In genomic region chr6:26205161-26205624, GRCh38 we compare ENCODE assay signal across 1 cellular context.
TF ChIP-seq lines count a peak whose summit lies in the region.

No MANE protein-coding gene starts in this region.

TF ChIP-seq in A549, 52 proteins besides CTCF, POLR2A, EP300 and RAD21 (continued from another document):
- TF ChIP-seq HES2 (IDR thresholded peaks at IDR 0.05) (no peak), HOXB13 (CRISPR knock-in tag; IDR thresholded peaks at IDR 0.05; ENCODE audit: low read depth) (no peak), HMGXB4 (CRISPR knock-in tag; IDR thresholded peaks at IDR 0.05; ENCODE audit: borderline replicate concordance) (peak; percentile 60; the same call in 1 of the 2 replicates), CBX2 (IDR thresholded peaks at IDR 0.05; ENCODE audit: borderline replicate concordance, low read depth) (no peak), SMC3 (IDR thresholded peaks at IDR 0.05) (no peak), EHF (CRISPR knock-in tag; IDR thresholded peaks at IDR 0.05) (peak; percentile 10; the same call in 1 of the 2 replicates), TFCP2L1 (CRISPR knock-in tag; IDR thresholded peaks at IDR 0.05) (peak; percentile 96), NPAS2 (CRISPR knock-in tag; IDR thresholded peaks at IDR 0.05; ENCODE audit: borderline replicate concordance) (no peak), EHMT2 (IDR thresholded peaks at IDR 0.05; ENCODE audit: low read depth) (no peak), FOSB (CRISPR knock-in tag; IDR thresholded peaks at IDR 0.05) (peak; percentile 97), HEYL (CRISPR knock-in tag; IDR thresholded peaks at IDR 0.05) (no peak), RARB (CRISPR knock-in tag; IDR thresholded peaks at IDR 0.05) (peak; percentile 94), TP53 (CRISPR knock-in tag; IDR thresholded peaks at IDR 0.05) (peak; percentile 97)
